In genomic region chr7:118586248-118586647, GRCh38 we compare ENCODE assay signal across 28 cellular contexts.
"Had no signal": no experiment of that assay in that cellular context is flagged by ENCODE, and none has a peak within 500 bp of the region (broad histone marks: within the 10 kb centered on the region; RNA-seq: fewer than 3 reads in every experiment).

No MANE protein-coding gene starts in this region.

- ATAC-seq: effector memory CD8-positive, alpha-beta T cell; esophagus mucosa; foreskin keratinocyte; gastrocnemius medialis; gastroesophageal sphincter; heart left ventricle; heart right ventricle had no signal

- H3K4me1 ChIP-seq: colonic mucosa, esophagus muscularis mucosa, esophagus squamous epithelium, foreskin keratinocyte, gastroesophageal sphincter, heart left ventricle, heart right ventricle had no signal

- H3K27ac ChIP-seq: colonic mucosa, coronary artery, dorsolateral prefrontal cortex, epithelial cell of prostate, esophagus muscularis mucosa, esophagus squamous epithelium, foreskin keratinocyte, gastrocnemius medialis, gastroesophageal sphincter, heart left ventricle, heart right ventricle had no signal

- DNase-seq: colonic mucosa; cortex of kidney; dermis blood vessel endothelial cell; dorsolateral prefrontal cortex; effector CD4-positive, alpha-beta T cell; effector CD8-positive, alpha-beta T cell; effector memory CD4-positive, alpha-beta T cell; effector memory CD8-positive, alpha-beta T cell; endodermal cell; erythroblast; esophagus squamous epithelium; foreskin fibroblast; foreskin keratinocyte; foreskin melanocyte; gastrocnemius medialis; glutamatergic neuron; head of caudate nucleus; heart left ventricle; heart right ventricle had no signal

- H3K9me3 ChIP-seq: colonic mucosa, esophagus muscularis mucosa, esophagus squamous epithelium, gastrocnemius medialis had no signal

- H3K36me3 ChIP-seq: colonic mucosa, esophagus muscularis mucosa, esophagus squamous epithelium, gastrocnemius medialis, gastroesophageal sphincter, heart left ventricle, heart right ventricle had no signal

- H3K27me3 ChIP-seq: colonic mucosa, dorsolateral prefrontal cortex, esophagus muscularis mucosa, esophagus squamous epithelium, foreskin keratinocyte, gastrocnemius medialis, gastroesophageal sphincter, heart left ventricle, heart right ventricle had no signal

- H3K4me3 ChIP-seq: colonic mucosa, coronary artery, dorsolateral prefrontal cortex, esophagus muscularis mucosa, esophagus squamous epithelium, gastrocnemius medialis, gastroesophageal sphincter, heart left ventricle, heart right ventricle had no signal

- FAIRE-seq: colon, endometrium, endothelial cell of umbilical vein, frontal cortex had no signal
